Comparison of ENCODE assay signal across 19 cellular contexts in the genomic region with DNA sequence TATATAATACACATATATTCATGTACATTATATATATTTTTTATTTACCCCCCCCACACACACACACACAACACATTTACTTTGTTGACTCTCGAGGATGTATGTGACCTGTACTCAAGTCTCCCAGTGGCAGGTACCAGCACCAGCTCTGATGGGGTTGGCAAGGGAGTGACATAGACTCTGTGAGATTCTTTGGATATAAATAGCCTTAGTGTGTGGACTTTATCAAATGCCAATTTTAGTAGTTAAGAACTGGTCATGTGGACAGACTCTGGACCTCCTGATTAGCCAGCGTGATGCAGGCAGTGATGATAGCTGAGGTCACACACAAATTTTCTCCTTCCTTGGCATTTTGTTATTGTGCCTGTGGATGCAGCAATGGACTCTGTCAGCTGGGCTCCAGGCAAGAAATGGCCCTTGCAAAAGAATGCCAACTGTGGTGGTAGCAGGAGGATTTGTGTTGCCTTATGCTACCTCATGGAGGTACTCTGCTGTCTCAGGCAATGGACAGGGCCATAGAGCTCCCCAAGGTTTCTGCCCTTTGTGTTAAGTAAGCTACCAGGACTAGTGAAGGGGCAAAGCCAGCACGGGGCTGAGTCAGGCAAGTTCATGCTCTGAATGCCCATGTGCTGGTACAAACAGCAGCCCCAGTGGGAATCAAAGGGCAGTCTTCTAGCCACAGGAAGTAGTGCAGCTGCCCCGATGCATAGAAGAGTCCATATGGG.
"Had no signal": no experiment of that assay in that cellular context is flagged by ENCODE, and none has a peak within 500 bp of the region (broad histone marks: within the 10 kb centered on the region; RNA-seq: fewer than 3 reads in every experiment).

No MANE protein-coding gene starts in this region.

- H3K4me1 ChIP-seq: adrenal gland, left lung, prostate gland, right lobe of liver, suprapubic skin had no signal

- H3K27me3 ChIP-seq: adrenal gland, left lung, right lobe of liver, suprapubic skin had no signal

- H3K27ac ChIP-seq: adrenal gland, dorsolateral prefrontal cortex, left lung, prostate gland, right lobe of liver, suprapubic skin, WERI-Rb-1 had no signal

- ATAC-seq: activated T-cell treated with anti-CD3 and anti-CD28 coated beads, Interleukin-2, amount 50 U/mL, for 4 hours; left lung; natural killer cell; right lobe of liver had no signal

- H3K36me3 ChIP-seq: adrenal gland, left lung, prostate gland, right lobe of liver, suprapubic skin, WERI-Rb-1 had no signal

- DNase-seq: activated CD4-positive, alpha-beta memory T cell treated with anti-CD3 and anti-CD28 coated beads, Interleukin-2, amount 10 ng/mL, durations not matched to agents 7 days and 5 days; activated CD4-positive, alpha-beta T cell treated with anti-CD3 and anti-CD28 coated beads for 4 hours; activated effector memory CD4-positive, alpha-beta T cell treated with Interleukin-2 at 50 U/mL for 16 hours; activated T-cell treated with anti-CD3 and anti-CD28 coated beads, Interleukin-2, amount 50 U/mL, for 4 hours; adrenal gland; dorsolateral prefrontal cortex; islet precursor cell; left lung; mesenchymal stem cell; natural killer cell; right lobe of liver; stimulated activated CD4-positive, alpha-beta T cell treated with anti-CD3 and anti-CD28 coated beads, Interleukin-4, amount 100 ng/mL, for 4 hours; stimulated activated CD8-positive, alpha-beta memory T cell treated with anti-CD3 and anti-CD28 coated beads, Interleukin-4, amount 100 ng/mL, for 48 hours; trophoblast cell; WERI-Rb-1 had no signal

- FAIRE-seq: frontal cortex had no signal

- H3K9me3 ChIP-seq: adrenal gland, left lung, prostate gland, right lobe of liver, suprapubic skin had no signal

- H3K4me3 ChIP-seq: adrenal gland, left lung, prostate gland, right lobe of liver, smooth muscle cell, suprapubic skin had no signal
